ENCODE assay signal across 1 cellular context in genomic region chr19:55613930-55614710, GRCh38.
TF ChIP-seq lines count a peak whose summit lies in the region.

No MANE protein-coding gene starts in this region.

TF ChIP-seq in K562, 482 proteins besides CTCF, POLR2A, EP300 and RAD21:
- TF ChIP-seq NR0B1 (IDR thresholded peaks at IDR 0.05; ENCODE audit: partially characterized antibody) (no peak), ZNF282 (CRISPR knock-in tag; IDR thresholded peaks at IDR 0.05) (no peak), CREM (IDR thresholded peaks at IDR 0.05; ENCODE audit: low read depth) (no peak), RBFOX2 (IDR thresholded peaks at IDR 0.05; ENCODE audit: low read depth, low read length) (peak; percentile 22; the same call in 1 of the 2 replicates)
